In genomic region chr1:13430495-13430894, GRCh38 we compare ENCODE assay signal across 18 cellular contexts. TPM values are rescaled to one million over a fixed set of nuclear protein-coding genes. Genes with fewer than 3 reads are reported as not detected.
DNase-seq lines count a peak whose midpoint lies in the region; ATAC-seq and TF ChIP-seq lines count a peak whose summit lies in the region.
"Had no signal": no experiment of that assay in that cellular context is flagged by ENCODE, and none has a peak within 500 bp of the region (broad histone marks: within the 10 kb centered on the region; RNA-seq: fewer than 3 reads in every experiment).

No MANE protein-coding gene starts in this region.

- H3K9me3 ChIP-seq in BLaER1 (peaks cover 31% of the 10 kb centered on the region), neuronal stem cell (replicated peaks in 1 of 2; ENCODE audit: control insufficient read depth in 2 of 2, insufficient read depth in 1 of 2, low read depth in 1 of 2, low read length in 2 of 2) (peaks cover 0 to 14% of the 10 kb centered on the region in 2 donors), trophoblast cell (ENCODE audit: insufficient read depth, low read depth, low read length) (peaks cover 30% of the 10 kb centered on the region), right atrium auricular region (no peaks in the 10 kb centered on the region)
- H3K9me3 ChIP-seq: BE2C, Caco-2 had no signal

- no peak overlapping the region for H3K4me3 ChIP-seq in BLaER1
- H3K4me3 ChIP-seq in neuronal stem cell (ENCODE audit: low read length in 2 of 2) = peak overlapping the region in 1 of 2 donors; percentile 43
- H3K4me3 ChIP-seq in trophoblast cell (ENCODE audit: low read depth, low read length) = peak overlapping the region; percentile 39
- no peak overlapping the region for H3K4me3 ChIP-seq in right atrium auricular region
- H3K4me3 ChIP-seq: BLaER1 treated with 17β-estradiol and CSF1 and Interleukin-3, amounts not matched to agents 10 nM and 100 nM had no signal

- H3K18ac ChIP-seq in neuronal stem cell (ENCODE audit: low read length) (no peak overlapping the region), trophoblast cell (ENCODE audit: low read length) (no peak overlapping the region)

- H3K14ac ChIP-seq in neuronal stem cell (ENCODE audit: low read length) (no peak overlapping the region), trophoblast cell (ENCODE audit: low read length) (no peak overlapping the region)

- H4K91ac ChIP-seq in neuronal stem cell (ENCODE audit: low read depth, low read length, poor library complexity) (no peak overlapping the region), trophoblast cell (ENCODE audit: low read depth, low read length) (no peak overlapping the region)

- no peak overlapping the region for H2AK5ac ChIP-seq in neuronal stem cell (ENCODE audit: low read depth, low read length)
- H2AK5ac ChIP-seq in trophoblast cell (ENCODE audit: low read length) = no peak overlapping the region

- H2BK12ac ChIP-seq in neuronal stem cell (ENCODE audit: low read length) (no peak overlapping the region), trophoblast cell (ENCODE audit: low read length) (no peak overlapping the region)

- H3K4ac ChIP-seq in neuronal stem cell (ENCODE audit: low read length) (no peak overlapping the region), trophoblast cell (ENCODE audit: low read depth, low read length) (no peak overlapping the region)

- intact Hi-C loops in Right ventricle myocardium superior (cut with DNase I) = no loop called here

- no peak for TF ChIP-seq CTCF in right atrium auricular region (IDR thresholded peaks at IDR 0.05)

- no peak for ATAC-seq in Right ventricle myocardium superior (ENCODE audit: poor library complexity)
- ATAC-seq: CD8-positive, alpha-beta T cell had no signal

- H2BK5ac ChIP-seq in neuronal stem cell (ENCODE audit: low read length) (no peak overlapping the region), trophoblast cell (ENCODE audit: low read depth, low read length, poor library complexity) (no peak overlapping the region)

- H3K4me1 ChIP-seq in BLaER1 (peaks cover 24% of the 10 kb centered on the region), neuronal stem cell (ENCODE audit: control insufficient read depth in 2 of 2, insufficient read depth in 1 of 2, low read depth in 1 of 2, low read length in 2 of 2) (no peaks in the 10 kb centered on the region), trophoblast cell (ENCODE audit: control insufficient read depth in 1 of 2, insufficient read depth in 2 of 2, low read length in 2 of 2) (no peaks in the 10 kb centered on the region), right atrium auricular region (no peaks in the 10 kb centered on the region)
- H3K4me1 ChIP-seq: BE2C, Caco-2 had no signal

- H3K36me3 ChIP-seq in BLaER1 (peaks cover 3% of the 10 kb centered on the region; the same call in 1 of the 2 replicates), neuronal stem cell (replicated peaks in 1 of 2; ENCODE audit: control insufficient read depth in 2 of 2, insufficient read depth in 2 of 2, low read length in 2 of 2) (no peaks in the 10 kb centered on the region), trophoblast cell (ENCODE audit: control insufficient read depth in 1 of 2, insufficient read depth in 2 of 2, low read length in 2 of 2) (no peaks in the 10 kb centered on the region), right atrium auricular region (no peaks in the 10 kb centered on the region)
- H3K36me3 ChIP-seq: BE2C; BLaER1 treated with 17β-estradiol and CSF1 and Interleukin-3, amounts not matched to agents 10 nM and 100 nM had no signal

- no peaks in the 10 kb centered on the region for H4K20me1 ChIP-seq in BLaER1
- H4K20me1 ChIP-seq: BLaER1 treated with 17β-estradiol and CSF1 and Interleukin-3, amounts not matched to agents 10 nM and 100 nM had no signal

- no peaks in the 10 kb centered on the region for H3K27me3 ChIP-seq in BLaER1
- H3K27me3 ChIP-seq in neuronal stem cell (ENCODE audit: control insufficient read depth in 3 of 3, insufficient read depth in 3 of 3, low read depth in 1 of 3, low read length in 3 of 3) = peaks cover 0 to 1% (median 0%) of the 10 kb centered on the region in 3 experiments
- H3K27me3 ChIP-seq in trophoblast cell (ENCODE audit: insufficient read depth, low read length) = no peaks in the 10 kb centered on the region
- H3K27me3 ChIP-seq in right atrium auricular region = no peaks in the 10 kb centered on the region
- H3K27me3 ChIP-seq: BE2C; BLaER1 treated with 17β-estradiol and CSF1 and Interleukin-3, amounts not matched to agents 10 nM and 100 nM had no signal

- H3K23ac ChIP-seq in neuronal stem cell (ENCODE audit: low read depth, low read length, poor library complexity) (peak overlapping the region; percentile 59), trophoblast cell (ENCODE audit: low read length) (no peak overlapping the region)

- H3K9ac ChIP-seq in BLaER1 (no peak overlapping the region), neuronal stem cell (ENCODE audit: low read depth, low read length, poor library complexity) (no peak overlapping the region), trophoblast cell (ENCODE audit: low read length) (no peak overlapping the region)
- H3K9ac ChIP-seq: BLaER1 treated with 17β-estradiol and CSF1 and Interleukin-3, amounts not matched to agents 10 nM and 100 nM had no signal

- no peak overlapping the region for H2BK15ac ChIP-seq in neuronal stem cell (ENCODE audit: low read length)

- H3K4me2 ChIP-seq in BLaER1 (0 out of 2 replicates have a peak overlapping the region, but pooled peaks have one; percentile 51), neuronal stem cell (ENCODE audit: insufficient read depth, low read length, poor library complexity, severe bottlenecking) (no peak overlapping the region), trophoblast cell (ENCODE audit: low read length) (no peak overlapping the region)

- H3K79me2 ChIP-seq in trophoblast cell (ENCODE audit: control insufficient read depth, insufficient read depth, low read length, poor library complexity) = no peaks in the 10 kb centered on the region

- H3K79me1 ChIP-seq in neuronal stem cell (ENCODE audit: low read depth, low read length) (no peaks in the 10 kb centered on the region), trophoblast cell (ENCODE audit: low read length) (no peaks in the 10 kb centered on the region)

- H3K27ac ChIP-seq in BLaER1 = no peak overlapping the region
- no peak overlapping the region for H3K27ac ChIP-seq in neuronal stem cell (replicated peaks; ENCODE audit: low read length)
- H3K27ac ChIP-seq in trophoblast cell (ENCODE audit: low read depth, low read length) = no peak overlapping the region
- H3K27ac ChIP-seq in right atrium auricular region = no peak overlapping the region
- H3K27ac ChIP-seq: BLaER1 treated with 17β-estradiol and CSF1 and Interleukin-3, amounts not matched to agents 10 nM and 100 nM; C4-2B had no signal

- no peak overlapping the region for H2AFZ ChIP-seq in neuronal stem cell (ENCODE audit: low read length)
- H2AFZ ChIP-seq in trophoblast cell (ENCODE audit: insufficient read depth, low read length, poor library complexity) = no peak overlapping the region

- H4K8ac ChIP-seq in neuronal stem cell (ENCODE audit: low read depth, low read length) (no peak overlapping the region), trophoblast cell (ENCODE audit: low read depth, low read length) (no peak overlapping the region)

- no peak overlapping the region for H4K12ac ChIP-seq in trophoblast cell (ENCODE audit: low read depth, low read length)

- DNase-seq in neuronal stem cell (ENCODE audit: low spot score) (no peak), trophoblast cell (no peak), Right ventricle myocardium superior (no peak), right atrium auricular region (ENCODE audit: low spot score) (no peak)
- DNase-seq: 8988T; ACHN; BE2C; Caco-2; Calu3; CD4-positive, alpha-beta T cell; CD8-positive, alpha-beta T cell; DMS79 treated with DMSO at 0.1 percent for 48 hours; GF-D8 had no signal

- no CpG with 5 or more reads among the region's 13 CpGs for WGBS in neuronal stem cell (ENCODE audit: extremely low coverage in 2 of 2, insufficient read length in 2 of 2, insufficient replicate concordance in 1 of 2), 2 donors
- no CpG with 5 or more reads among the region's 13 CpGs for WGBS in trophoblast cell (ENCODE audit: extremely low coverage, insufficient coverage, insufficient read length)

- no peak overlapping the region for H2BK120ac ChIP-seq in neuronal stem cell (ENCODE audit: low read depth, low read length)
- H2BK120ac ChIP-seq in trophoblast cell (ENCODE audit: insufficient read depth, low read length, poor library complexity) = no peak overlapping the region

RNA-seq across cellular contexts. Expression of gene PRAMEF20, which starts 20.2 kb away (rescaled TPM):
- polyA plus RNA-seq in neuronal stem cell (2013, experiment 1 of 2) = not detected
- polyA plus RNA-seq in neuronal stem cell (2013, experiment 2 of 2) = not detected
- polyA plus RNA-seq in trophoblast cell (2013) = not detected in 2 replicates
- total RNA-seq in Right ventricle myocardium superior = not detected
- total RNA-seq in right atrium auricular region = not detected
- total RNA-seq: A673; Caco-2; Calu3; CD4-positive, alpha-beta T cell; CD8-positive, alpha-beta T cell had no signal
- polyA plus RNA-seq: AG04450 had no signal

RNA-seq across cellular contexts. Expression of gene PRAMEF17, which starts 41.1 kb away (rescaled TPM):
- polyA plus RNA-seq in neuronal stem cell (2013, experiment 1 of 2) = not detected
- not detected for polyA plus RNA-seq in neuronal stem cell (2013, experiment 2 of 2)
- polyA plus RNA-seq in trophoblast cell (2013) = not detected in 2 replicates
- total RNA-seq in Right ventricle myocardium superior (not detected), right atrium auricular region (not detected)
- total RNA-seq: A673; Caco-2; Calu3; CD4-positive, alpha-beta T cell; CD8-positive, alpha-beta T cell had no signal
- polyA plus RNA-seq: AG04450 had no signal

RNA-seq across cellular contexts. Expression of gene PRAMEF19, which starts 58.7 kb away (rescaled TPM):
- polyA plus RNA-seq in neuronal stem cell (2013, experiment 1 of 2) = not detected
- not detected for polyA plus RNA-seq in neuronal stem cell (2013, experiment 2 of 2)
- polyA plus RNA-seq in trophoblast cell (2013) = not detected in 2 replicates
- total RNA-seq in Right ventricle myocardium superior = not detected
- total RNA-seq in right atrium auricular region = not detected
- total RNA-seq: A673; Caco-2; Calu3; CD4-positive, alpha-beta T cell; CD8-positive, alpha-beta T cell had no signal
- polyA plus RNA-seq: AG04450 had no signal
